ENCODE assay signal across 8 cellular contexts in the genomic region with DNA sequence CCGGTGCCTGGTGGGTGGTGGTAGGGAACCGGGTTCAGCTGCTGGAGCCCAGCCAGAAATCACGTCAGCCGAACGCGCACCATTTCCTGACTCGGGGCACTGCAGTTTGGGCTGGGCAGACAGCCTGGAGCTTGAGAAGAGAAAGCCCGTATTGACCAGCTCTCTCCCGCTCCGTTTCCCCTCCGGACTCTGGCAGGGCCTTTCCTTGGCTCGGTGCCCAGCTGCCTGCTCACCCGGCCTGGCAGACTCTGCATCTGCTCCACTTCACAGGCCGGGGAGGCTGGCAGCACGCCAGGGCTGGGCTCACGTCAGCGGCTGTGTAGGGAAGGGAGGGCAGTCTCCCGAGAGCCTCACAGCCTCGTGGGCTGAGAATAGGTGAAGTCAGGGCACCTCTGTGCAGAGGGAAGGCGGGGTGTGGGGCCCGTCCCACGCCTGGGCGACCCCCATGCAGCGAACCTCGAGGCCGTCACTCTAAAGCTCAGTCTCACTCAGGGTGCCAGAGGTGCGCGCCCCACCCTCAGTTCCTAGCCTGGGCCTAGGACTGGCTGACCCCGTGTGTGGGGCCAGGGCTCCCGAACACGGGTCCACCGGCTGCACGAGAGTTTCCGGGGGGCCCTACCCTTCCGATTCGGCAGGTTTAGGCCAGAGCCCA. TPM values are rescaled to one million over a fixed set of nuclear protein-coding genes. Genes with fewer than 3 reads are reported as not detected.
DNase-seq lines count a peak whose midpoint lies in the region; ATAC-seq and TF ChIP-seq lines count a peak whose summit lies in the region.

No MANE protein-coding gene starts in this region.

- H3K36me3 ChIP-seq in left lung: peaks cover 0 to 22% of the 10 kb centered on the region in 2 donors

- intact Hi-C loops in left lung (cut with DNase I): no loop called here

- DNase-seq in T-helper 2 cell (peak in 3 of 5 experiments; percentile 10 to 20 (median 17)), NCI-H2029 treated with DMSO at 0.1 percent for 48 hours (lab: John Stamatoyannopoulos, UW) (peak; percentile 74), chondrocyte (ENCODE audit: low spot score) (peak; percentile 100), left lung (peak; percentile 98 to 99)
- DNase-seq in T-helper 2 cell treated with Interferon-gamma antibody and Interleukin-4, amounts not matched to agents 5 μg/mL and 100 μg/mL, for 36 hours (ENCODE audit: low spot score): no peak
- peak; percentile 65 for DNase-seq in stimulated activated CD4-positive, alpha-beta T cell treated with anti-CD3 and anti-CD28 coated beads, Interleukin-4, amount 100 ng/mL, for 1 hour

- TF ChIP-seq CTCF in VCaP (conservative IDR thresholded peaks at IDR 0.05): no peak
- no peak for TF ChIP-seq CTCF in chondrocyte (IDR thresholded peaks at IDR 0.05)
- no peak for TF ChIP-seq CTCF in left lung (IDR thresholded peaks at IDR 0.05)

- H3K4me1 ChIP-seq in left lung: peaks cover 14 to 39% of the 10 kb centered on the region in 2 donors

- peak overlapping the region; percentile 99 for H3K27ac ChIP-seq in VCaP
- H3K27ac ChIP-seq in left lung: peak overlapping the region; percentile 66 to 87

- no peaks in the 10 kb centered on the region for H3K36me3 Mint-ChIP-seq in T-helper 2 cell treated with Interferon-gamma antibody and Interleukin-4, amounts not matched to agents 5 μg/mL and 100 μg/mL, for 36 hours (ENCODE audit: low read depth)
- no peaks in the 10 kb centered on the region for H3K36me3 Mint-ChIP-seq in chondrocyte (ENCODE audit: low read depth)

- no peak overlapping the region for H3K4me3 Mint-ChIP-seq in T-helper 2 cell treated with Interferon-gamma antibody and Interleukin-4, amounts not matched to agents 5 μg/mL and 100 μg/mL, for 36 hours
- H3K4me3 Mint-ChIP-seq in chondrocyte (ENCODE audit: unreplicated experiment): no peak overlapping the region

- H3K4me3 ChIP-seq in left lung: peak overlapping the region; percentile 2 to 22

- no peaks in the 10 kb centered on the region for H3K4me1 Mint-ChIP-seq in T-helper 2 cell treated with Interferon-gamma antibody and Interleukin-4, amounts not matched to agents 5 μg/mL and 100 μg/mL, for 36 hours (ENCODE audit: low read depth)
- peaks cover 21% of the 10 kb centered on the region for H3K4me1 Mint-ChIP-seq in chondrocyte (ENCODE audit: low read depth)

- no peak overlapping the region for H3K27ac Mint-ChIP-seq in T-helper 2 cell treated with Interferon-gamma antibody and Interleukin-4, amounts not matched to agents 5 μg/mL and 100 μg/mL, for 36 hours
- H3K27ac Mint-ChIP-seq in chondrocyte (ENCODE audit: unreplicated experiment): peak overlapping the region; percentile 85

- peak; percentile 91 for ATAC-seq in left lung
- ATAC-seq in HG03460 (IDR thresholded peaks at IDR 0.05; ENCODE audit: unreplicated experiment): no peak

- no peaks in the 10 kb centered on the region for H3K9me3 Mint-ChIP-seq in T-helper 2 cell treated with Interferon-gamma antibody and Interleukin-4, amounts not matched to agents 5 μg/mL and 100 μg/mL, for 36 hours
- no peaks in the 10 kb centered on the region for H3K9me3 Mint-ChIP-seq in chondrocyte (ENCODE audit: low read depth)

- no peaks in the 10 kb centered on the region for H3K27me3 ChIP-seq in left lung

- no peaks in the 10 kb centered on the region for H3K9me3 ChIP-seq in left lung

- no peaks in the 10 kb centered on the region for H3K27me3 Mint-ChIP-seq in T-helper 2 cell treated with Interferon-gamma antibody and Interleukin-4, amounts not matched to agents 5 μg/mL and 100 μg/mL, for 36 hours (ENCODE audit: low read depth)
- no peaks in the 10 kb centered on the region for H3K27me3 Mint-ChIP-seq in chondrocyte (ENCODE audit: low read depth)

RNA-seq across cellular contexts. Expression of gene OR1D5, which starts 59.1 kb away (rescaled TPM):
- total RNA-seq in chondrocyte: not detected in 3 replicates
- not detected for total RNA-seq in left lung
